Comparison of ENCODE assay signal across 8 cellular contexts in genomic region chr17:7355053-7355452, GRCh38. TPM values are rescaled to one million over a fixed set of nuclear protein-coding genes. Genes with fewer than 3 reads are reported as not detected.
DNase-seq lines count a peak whose midpoint lies in the region; ATAC-seq, FAIRE-seq and TF ChIP-seq lines count a peak whose summit lies in the region.

TSS of gene TMEM95 (plus strand) at chr17:7355156. CDS start at chr17:7355205, 49 bp downstream.

- H3K27me3 ChIP-seq in HepG2 (ENCODE audit: control insufficient read depth in 1 of 2, insufficient read depth in 2 of 2, low read length in 2 of 2), result peaks cover 0 to 11% of the 10 kb centered on the region in 2 experiments; a peak in 2 of 5 replicates
- no peaks in the 10 kb centered on the region for H3K27me3 ChIP-seq in right lobe of liver
- peaks cover 6% of the 10 kb centered on the region for H3K27me3 ChIP-seq in mucosa of stomach (ENCODE audit: control insufficient read depth, insufficient read depth, low read length)

- TF ChIP-seq CTCF in HepG2 (CRISPR knock-in tag; IDR thresholded peaks at IDR 0.05), result no peak
- TF ChIP-seq CTCF in right lobe of liver (IDR thresholded peaks at IDR 0.05), result no peak
- TF ChIP-seq CTCF in chondrocyte (IDR thresholded peaks at IDR 0.05), result no peak

- no peak for FAIRE-seq in HepG2 (lab: Jason Lieb, UNC)
- no peak for FAIRE-seq in H54 (lab: Jason Lieb, UNC)

- H3K4me3 ChIP-seq in HepG2 (replicated peaks in 1 of 3; ENCODE audit: insufficient read depth in 1 of 3, low read depth in 2 of 3, low read length in 3 of 3) (no peak within 1 kb of the TSS), right lobe of liver (no peak within 1 kb of the TSS), mucosa of stomach (ENCODE audit: low read length) (no peak within 1 kb of the TSS)

- no TSS peak for BruUV-seq in HepG2 (replicated peaks; lab: Mats Ljungman, UMichigan)

- CTCF ChIA-PET in HepG2 (lab: Yijun Ruan, JAX; ENCODE audit: low intra/inter-chr PET ratio, low total read pairs), result interaction anchor here (2.0 kb wide), 1 partner anchor 82 kb away, joined by 11 read pairs; no protein-coding TSS in a partner anchor

- no peaks in the 10 kb centered on the region for H3K27me3 Mint-ChIP-seq in chondrocyte (ENCODE audit: low read depth)

- H3K4me1 Mint-ChIP-seq in chondrocyte (ENCODE audit: low read depth), result peaks cover 32% of the 10 kb centered on the region

- no peak within 1 kb of the TSS for H2AFZ ChIP-seq in HepG2 (ENCODE audit: low read length)

- ATAC-seq in HepG2, result no peak
- no peak for ATAC-seq in right lobe of liver
- ATAC-seq in HG02759 (IDR thresholded peaks at IDR 0.05; ENCODE audit: unreplicated experiment), result no peak

- no peaks in the 10 kb centered on the region for H3K36me3 Mint-ChIP-seq in chondrocyte (ENCODE audit: low read depth)

- intact Hi-C loops in HepG2 (cut with micrococcal nuclease; ENCODE audit: unreplicated experiment) (loop anchor here (5.0 to 10.0 kb wide), 4 partner anchors 47 to 210 kb away; partner anchors contain the start of genes POLR2A, SENP3, SLC35G6 and TMEM256), right lobe of liver (cut with DNase I) (loop anchor here in 1 of 2 donors (5.0 to 10.0 kb wide), 2 partner anchors 82 to 160 kb away; partner anchors contain the start of genes FGF11 and TMEM102)

- POLR2A ChIA-PET in HepG2 (lab: Yijun Ruan, JAX), result interaction anchor here (1.0 to 7.0 kb wide), 4 partner anchors 26 to 130 kb away, joined by 4 to 44 read pairs (median 6); partner anchors contain the start of genes CHRNB1, NEURL4, POLR2A and TMEM256

- in situ Hi-C loops in HepG2 (cut with HindIII; ENCODE audit: extremely low pct_ligation_motif_present, low pct_unique_long_range_greater_than_20kb), result loop anchor here (5.0 kb wide), 1 partner anchor 82 kb away; the partner anchor contains the start of genes FGF11 and TMEM102

- no peak within 1 kb of the TSS for H3K27ac ChIP-seq in HepG2 (ENCODE audit: extremely low read length, insufficient read depth, low read length)
- no peak within 1 kb of the TSS for H3K27ac ChIP-seq in right lobe of liver

- no peak for TF ChIP-seq POLR2A in HepG2 (IDR thresholded peaks at IDR 0.05; ENCODE audit: insufficient read depth in 1 of 2, low read depth in 2 of 2, low read length in 2 of 2)
- TF ChIP-seq POLR2A in right lobe of liver (IDR thresholded peaks at IDR 0.05), result no peak
- TF ChIP-seq POLR2A in H54 (IDR thresholded peaks at IDR 0.05; ENCODE audit: low read depth, low read length), result no peak

- DNase-seq in HepG2 (ENCODE audit: low spot score), result no peak
- no peak for DNase-seq in right lobe of liver
- DNase-seq in chondrocyte (ENCODE audit: low spot score), result no peak
- DNase-seq in H54 (ENCODE audit: insufficient read length, low spot score), result no peak
- DNase-seq in T-helper 9 cell, result no peak
- DNase-seq in stimulated activated CD4-positive, alpha-beta T cell treated with anti-CD3 and anti-CD28 coated beads, Interleukin-12 subunit alpha, Interleukin-12 subunit beta, amount 100 ng/mL, for 4 hours, result no peak

- H3K9me3 Mint-ChIP-seq in chondrocyte (ENCODE audit: low read depth), result no peaks in the 10 kb centered on the region

- H3K9ac ChIP-seq in HepG2 (ENCODE audit: insufficient read depth, low read depth, low read length) (no peak within 1 kb of the TSS), mucosa of stomach (ENCODE audit: low read length) (peak within 1 kb of the TSS; percentile 23)

- H3K9me3 ChIP-seq in HepG2 (ENCODE audit: low read length), result no peaks in the 10 kb centered on the region
- no peaks in the 10 kb centered on the region for H3K9me3 ChIP-seq in right lobe of liver
- H3K9me3 ChIP-seq in mucosa of stomach (ENCODE audit: control insufficient read depth, low read length), result no peaks in the 10 kb centered on the region

- peak within 1 kb of the TSS; percentile 87 for H3K4me3 Mint-ChIP-seq in chondrocyte (ENCODE audit: unreplicated experiment)

- H4K20me1 ChIP-seq in HepG2 (ENCODE audit: insufficient read depth, low read length), result no peaks in the 10 kb centered on the region

- no peaks in the 10 kb centered on the region for H3K79me2 ChIP-seq in HepG2 (ENCODE audit: insufficient read depth, low read length)

- H3K27ac Mint-ChIP-seq in chondrocyte (ENCODE audit: unreplicated experiment), result peak within 1 kb of the TSS; percentile 77

- WGBS in HepG2 (ENCODE audit: low lambda C conversion rate), result 23% methylated on average over 6 of the region's 10 CpGs
- no CpG with 5 or more reads among the region's 10 CpGs for whole genome bisulfite sequencing in right lobe of liver (ENCODE audit: insufficient coverage, low coverage, low lambda C conversion rate, missing lambda C conversion rate)

- no peaks in the 10 kb centered on the region for H3K36me3 ChIP-seq in HepG2 (replicated peaks in 1 of 2; ENCODE audit: control insufficient read depth in 1 of 2, insufficient read depth in 2 of 2, low read length in 2 of 2)
- no peaks in the 10 kb centered on the region for H3K36me3 ChIP-seq in right lobe of liver
- no peaks in the 10 kb centered on the region for H3K36me3 ChIP-seq in mucosa of stomach (ENCODE audit: control insufficient read depth, insufficient read depth, low read length)

- H3K4me1 ChIP-seq in HepG2 (ENCODE audit: insufficient read depth, low read length) (peaks cover 26% of the 10 kb centered on the region), right lobe of liver (peaks cover 0 to 23% (median 7%) of the 10 kb centered on the region in 4 donors), mucosa of stomach (ENCODE audit: control insufficient read depth, insufficient read depth, low read length) (peaks cover 48% of the 10 kb centered on the region)

- no peak within 1 kb of the TSS for H3K4me2 ChIP-seq in HepG2 (ENCODE audit: low read depth, low read length)

- no peak for TF ChIP-seq RAD21 in HepG2 (CRISPR knock-in tag; IDR thresholded peaks at IDR 0.05)

- TF ChIP-seq EP300 in HepG2 (IDR thresholded peaks at IDR 0.05; ENCODE audit: low read depth in 2 of 2, low read length in 2 of 2) (no peak), HepG2 (CRISPR knock-in tag; IDR thresholded peaks at IDR 0.05; ENCODE audit: borderline replicate concordance) (no peak)

TF ChIP-seq in HepG2, 621 proteins besides CTCF, POLR2A, EP300 and RAD21 (continues in another document):
- TF ChIP-seq ZNF687 (CRISPR knock-in tag; IDR thresholded peaks at IDR 0.05), result peak; percentile 18; the same call in 1 of the 2 replicates

RNA-seq across cellular contexts. Expression of gene TMEM95, which starts in this region (rescaled TPM):
- total RNA-seq in HepG2 (2016; rRNA removed; fragmentation: Illumina TruSeq; extraction: Trizol) (not detected in 2 replicates), right lobe of liver (not detected), chondrocyte (not detected in 3 replicates)
- total RNA-seq in HepG2 (2016; cell fraction: cytosol; rRNA removed; fragmentation: Illumina TruSeq; extraction: Trizol; ENCODE audit: low read depth), result not detected in 2 replicates
- total RNA-seq in HepG2 (2016; cell fraction: insoluble cytoplasmic fraction; rRNA removed; fragmentation: Illumina TruSeq; extraction: Trizol), result not detected in 2 replicates
- total RNA-seq in HepG2 (2016; cell fraction: membrane; rRNA removed; fragmentation: Illumina TruSeq; extraction: Trizol), result not detected in 2 replicates
- not detected in 2 replicates for total RNA-seq in HepG2 (2016; cell fraction: nucleus; rRNA removed; fragmentation: Illumina TruSeq; extraction: Trizol)
- polyA plus RNA-seq in HepG2 (2011; rRNA removed), result not detected in 2 replicates
- not detected in 2 replicates for polyA plus RNA-seq in HepG2 (2011; cell fraction: cytosol; rRNA removed)
- not detected in 2 replicates for polyA plus RNA-seq in HepG2 (2011; cell fraction: nucleus; rRNA removed)
- polyA plus RNA-seq in HepG2 (2012), result not detected in 2 replicates
- not detected in 2 replicates for polyA plus RNA-seq in HepG2 (2016; cell fraction: cytosol; fragmentation: Illumina TruSeq; extraction: Trizol; ENCODE audit: low read depth)
- polyA plus RNA-seq in HepG2 (2016; cell fraction: insoluble cytoplasmic fraction; fragmentation: Illumina TruSeq; extraction: Trizol; ENCODE audit: low read depth), result not detected in 2 replicates
- polyA plus RNA-seq in HepG2 (2016; cell fraction: membrane; fragmentation: Illumina TruSeq; extraction: Trizol; ENCODE audit: low read depth), result not detected in 2 replicates
- not detected in 2 replicates for polyA plus RNA-seq in HepG2 (2016; cell fraction: nucleus; fragmentation: Illumina TruSeq; extraction: Trizol; ENCODE audit: insufficient read depth, low read depth)
- polyA minus RNA-seq in HepG2 (2011; rRNA and poly(A)+ RNA removed; ENCODE audit: low replicate concordance), result not detected in 2 replicates
- not detected in 2 replicates for polyA minus RNA-seq in HepG2 (2011; cell fraction: cytosol; rRNA and poly(A)+ RNA removed)
- 0.37 TPM in 1 of 2 replicates, not detected in the other for polyA minus RNA-seq in HepG2 (2011; cell fraction: nucleus; rRNA and poly(A)+ RNA removed)
